8 cellular contexts compared by ENCODE assay signal in the genomic region with DNA sequence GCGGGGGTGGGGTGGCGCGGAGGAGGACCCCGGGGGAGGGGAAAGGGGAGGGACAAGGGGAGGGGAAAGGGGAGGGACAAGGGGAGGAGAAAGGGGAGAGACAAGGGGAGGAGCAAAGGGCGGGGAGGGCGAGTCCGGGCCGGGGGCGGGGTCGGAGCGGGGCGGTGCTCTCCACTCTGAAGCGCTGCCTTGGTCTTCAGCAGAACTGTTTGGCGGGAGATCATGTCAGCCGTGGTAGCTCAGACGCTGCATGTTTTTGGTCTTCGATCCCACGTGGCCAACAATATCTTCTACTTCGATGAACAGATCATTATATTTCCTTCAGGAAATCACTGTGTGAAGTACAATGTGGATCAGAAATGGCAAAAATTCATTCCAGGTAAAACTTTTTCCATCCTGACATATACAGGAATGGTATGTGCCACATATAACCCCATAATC. TPM values are rescaled to one million over a fixed set of nuclear protein-coding genes. Genes with fewer than 3 reads are reported as not detected.
DNase-seq lines count a peak whose midpoint lies in the region; ATAC-seq lines count a peak whose summit lies in the region.

No MANE protein-coding gene starts in this region.

- in situ Hi-C loops in ACHN (cut with HindIII; ENCODE audit: low pct_ligation_motif_present, low pct_unique_long_range_greater_than_20kb, low sequenced_read_pairs): no loop called here

- ATAC-seq in GM19023 (IDR thresholded peaks at IDR 0.05; ENCODE audit: unreplicated experiment) (peak; percentile 39), HG03342 (IDR thresholded peaks at IDR 0.05; ENCODE audit: unreplicated experiment) (peak; percentile 46)

- DNase-seq in ACHN: peak; percentile 77
- peak; percentile 79 for DNase-seq in NCI-H460 (ENCODE audit: extremely low read depth, low read depth)
- DNase-seq in activated CD4-positive, alpha-beta T cell treated with anti-CD3 and anti-CD28 coated beads for 48 hours: peak; percentile 91
- DNase-seq in effector CD8-positive, alpha-beta T cell (lab: John Stamatoyannopoulos, UW): peak; percentile 81
- peak; percentile 90 for DNase-seq in medulla oblongata (ENCODE audit: extremely low spot score)
- DNase-seq in stimulated activated CD4-positive, alpha-beta T cell treated with anti-CD3 and anti-CD28 coated beads, TNF-alpha, amount 100 ng/mL, for 24 hours (ENCODE audit: low read depth in 3 of 3): peak; percentile 77 to 84 (median 78)

RNA-seq across cellular contexts. Expression of a gene that starts 0.4 kb away (rescaled TPM):
- 0.46 and 0.69 TPM in 2 replicates for total RNA-seq in NCI-H460 (2014; rRNA removed; shearing (Covaris generic))
- polyA plus RNA-seq in NCI-H460 (2014; cell fraction: nucleus; rRNA removed): 0.15 TPM in 1 of 2 replicates, not detected in the other

RNA-seq across cellular contexts. Expression of a gene that starts 0.5 kb away (rescaled TPM):
- 152 and 154 TPM in 2 replicates for total RNA-seq in NCI-H460 (2014; rRNA removed; shearing (Covaris generic))
- polyA plus RNA-seq in NCI-H460 (2014; cell fraction: nucleus; rRNA removed): 225 and 257 TPM in 2 replicates

Comparison
In these comparisons a context has a peak if more than half of its experiments do, and no peak if none do; other contexts are left out.
1. Peak in every context shown above with its lines: DNase-seq and ATAC-seq.